ENCODE assay signal across 10 cellular contexts in the genomic region with DNA sequence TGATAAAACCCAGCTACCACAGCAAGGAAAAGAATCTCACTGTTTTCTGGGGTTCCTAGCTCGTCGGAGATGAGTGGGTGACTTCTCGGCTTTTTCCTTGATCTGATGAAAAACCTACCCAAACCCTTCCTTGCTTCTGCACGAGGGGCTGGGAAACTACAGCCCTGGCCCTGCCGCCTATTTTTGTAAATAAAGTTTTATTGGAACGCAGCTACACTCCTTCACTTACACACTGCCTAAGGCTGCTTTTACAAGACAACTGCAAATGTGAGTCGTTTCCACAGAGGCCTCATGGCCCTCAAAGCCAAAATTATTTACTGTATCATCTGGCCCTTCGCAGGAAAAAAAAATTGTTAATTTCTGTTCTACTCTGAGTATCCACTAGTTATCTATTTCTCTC.
"Had no signal": no experiment of that assay in that cellular context is flagged by ENCODE, and none has a peak within 500 bp of the region (broad histone marks: within the 10 kb centered on the region; RNA-seq: fewer than 3 reads in every experiment).

No MANE protein-coding gene starts in this region.

- H3K9ac ChIP-seq: GM23248, KMS-11 had no signal

- ATAC-seq: HCT116 had no signal

- H3K4me3 ChIP-seq: GM23248, HAP-1 had no signal

- H3K9me3 ChIP-seq: HAP-1 had no signal

- H3K4me2 ChIP-seq: KMS-11 had no signal

- DNase-seq: GM23248, GOT3, H7, HFFc6, IMR-90, KBM-7 had no signal

- H3K4me1 ChIP-seq: HAP-1 had no signal

- H2AFZ ChIP-seq: GM23248 had no signal

- H3K27ac ChIP-seq: GM23248, HL-60, KMS-11 had no signal

- H3K36me3 ChIP-seq: HAP-1 had no signal
